Comparison of ENCODE assay signal across 1 cellular context in genomic region chr1:232143315-232143886, GRCh38.
TF ChIP-seq lines count a peak whose summit lies in the region.

No MANE protein-coding gene starts in this region.

TF ChIP-seq in SK-N-SH treated with all-trans-retinoic acid at 6 μM for 48 hours, 23 proteins besides CTCF, POLR2A, EP300 and RAD21 (continued from another document):
- TF ChIP-seq ZNF565 (CRISPR knock-in tag; conservative IDR thresholded peaks at IDR 0.05; ENCODE audit: low read depth): no peak
- no peak for TF ChIP-seq GLIS3 (CRISPR knock-in tag; IDR thresholded peaks at IDR 0.05)
- TF ChIP-seq ZC3H10 (CRISPR knock-in tag; IDR thresholded peaks at IDR 0.05): no peak
